Comparison of ENCODE assay signal across 12 cellular contexts in genomic region chr4:159358226-159358625, GRCh38.
DNase-seq lines count a peak whose midpoint lies in the region; TF ChIP-seq lines count a peak whose summit lies in the region.
"Had no signal": no experiment of that assay in that cellular context is flagged by ENCODE, and none has a peak within 500 bp of the region (broad histone marks: within the 10 kb centered on the region; RNA-seq: fewer than 3 reads in every experiment).

No MANE protein-coding gene starts in this region.

- H3K4me1 Mint-ChIP-seq in chondrocyte (ENCODE audit: low read depth): peaks cover 23% of the 10 kb centered on the region

- TF ChIP-seq CTCF in chondrocyte (IDR thresholded peaks at IDR 0.05) (no peak), kidney epithelial cell (IDR thresholded peaks at IDR 0.05; ENCODE audit: insufficient read depth, low read length, poor library complexity, severe bottlenecking) (no peak), suprapubic skin (IDR thresholded peaks at IDR 0.05) (no peak), Peyer's patch (IDR thresholded peaks at IDR 0.05) (no peak)

- no peaks in the 10 kb centered on the region for H3K27me3 Mint-ChIP-seq in chondrocyte (ENCODE audit: low read depth)
- H3K27me3 Mint-ChIP-seq: T-helper 17 cell had no signal

- peak overlapping the region; percentile 1 for H3K4me3 Mint-ChIP-seq in chondrocyte (ENCODE audit: unreplicated experiment)
- H3K4me3 Mint-ChIP-seq: T-helper 17 cell had no signal

- H3K36me3 Mint-ChIP-seq in chondrocyte (ENCODE audit: low read depth): peaks cover 23% of the 10 kb centered on the region

- DNase-seq in LHCN-M2 (ENCODE audit: low read depth) (peak; percentile 54), chondrocyte (ENCODE audit: low spot score) (no peak), kidney epithelial cell (ENCODE audit: low read depth) (peak; percentile 18), suprapubic skin (ENCODE audit: low spot score in 2 of 2) (no peak), Peyer's patch (no peak), SKM-1 (lab: John Stamatoyannopoulos, UW; ENCODE audit: unreplicated experiment) (no peak)
- no peak for DNase-seq in activated T-cell treated with anti-CD3 and anti-CD28 coated beads, Interleukin-2, amount 50 U/mL, for 1 hour
- DNase-seq: activated CD8-positive, alpha-beta memory T cell treated with anti-CD3 and anti-CD28 coated beads, Interleukin-2, amount 50 U/mL, for 4 hours; central memory CD4-positive, alpha-beta T cell; DMS53; NCI-H526 treated with DMSO at 0.1 percent for 48 hours; T-helper 17 cell had no signal

- no peak for TF ChIP-seq EP300 in suprapubic skin (IDR thresholded peaks at IDR 0.05)

- H3K27ac ChIP-seq in suprapubic skin (peak overlapping the region; percentile 20), Peyer's patch (no peak overlapping the region)

- WGBS in suprapubic skin: 37% methylated on average over 2 of the region's 2 CpGs

- no peak for TF ChIP-seq POLR2A in suprapubic skin (IDR thresholded peaks at IDR 0.05)
- TF ChIP-seq POLR2A in Peyer's patch (IDR thresholded peaks at IDR 0.05): no peak

- H3K36me3 ChIP-seq in kidney epithelial cell (ENCODE audit: control insufficient read depth, insufficient read depth, low read length) (peaks cover 1% of the 10 kb centered on the region), suprapubic skin (peaks cover 31% of the 10 kb centered on the region), Peyer's patch (peaks cover 0 to 76% (median 0%) of the 10 kb centered on the region in 3 donors)

- H3K27me3 ChIP-seq in kidney epithelial cell (ENCODE audit: control insufficient read depth, insufficient read depth, low read length) (no peaks in the 10 kb centered on the region), suprapubic skin (no peaks in the 10 kb centered on the region), Peyer's patch (no peaks in the 10 kb centered on the region)

- H3K9me3 Mint-ChIP-seq in chondrocyte (ENCODE audit: low read depth): no peaks in the 10 kb centered on the region

- H3K9me3 ChIP-seq in suprapubic skin (no peaks in the 10 kb centered on the region), Peyer's patch (no peaks in the 10 kb centered on the region)

- H3K4me1 ChIP-seq in suprapubic skin (peaks cover 14% of the 10 kb centered on the region), Peyer's patch (no peaks in the 10 kb centered on the region)

- H3K27ac Mint-ChIP-seq in chondrocyte (ENCODE audit: unreplicated experiment): peak overlapping the region; percentile 89
- H3K27ac Mint-ChIP-seq: T-helper 17 cell had no signal

- no peak overlapping the region for H3K4me3 ChIP-seq in kidney epithelial cell (ENCODE audit: low read depth, low read length)
- H3K4me3 ChIP-seq in suprapubic skin: no peak overlapping the region
- H3K4me3 ChIP-seq in Peyer's patch: no peak overlapping the region

Comparison
In these comparisons a context has a peak if more than half of its experiments do, and no peak if none do; other contexts are left out.
1. DNase-seq: peak in LHCN-M2 (single experiment) and kidney epithelial cell (single experiment); none in chondrocyte (single experiment), suprapubic skin (0 of 2), activated T-cell treated with anti-CD3 and anti-CD28 coated beads, Interleukin-2, amount 50 U/mL, for 1 hour (single experiment), Peyer's patch (0 of 3) and SKM-1 (single experiment).